ENCODE assay signal across 1 cellular context in genomic region chr13:45464687-45465453, GRCh38.
TF ChIP-seq lines count a peak whose summit lies in the region.

Gene COG3, plus strand, starts transcription at chr13:45464939. Its CDS starts 98 bp downstream, at chr13:45465037.

TF ChIP-seq in HepG2, 621 proteins besides CTCF, POLR2A, EP300 and RAD21 (continued from another document and continues in another):
- TF ChIP-seq, protein P1, sequence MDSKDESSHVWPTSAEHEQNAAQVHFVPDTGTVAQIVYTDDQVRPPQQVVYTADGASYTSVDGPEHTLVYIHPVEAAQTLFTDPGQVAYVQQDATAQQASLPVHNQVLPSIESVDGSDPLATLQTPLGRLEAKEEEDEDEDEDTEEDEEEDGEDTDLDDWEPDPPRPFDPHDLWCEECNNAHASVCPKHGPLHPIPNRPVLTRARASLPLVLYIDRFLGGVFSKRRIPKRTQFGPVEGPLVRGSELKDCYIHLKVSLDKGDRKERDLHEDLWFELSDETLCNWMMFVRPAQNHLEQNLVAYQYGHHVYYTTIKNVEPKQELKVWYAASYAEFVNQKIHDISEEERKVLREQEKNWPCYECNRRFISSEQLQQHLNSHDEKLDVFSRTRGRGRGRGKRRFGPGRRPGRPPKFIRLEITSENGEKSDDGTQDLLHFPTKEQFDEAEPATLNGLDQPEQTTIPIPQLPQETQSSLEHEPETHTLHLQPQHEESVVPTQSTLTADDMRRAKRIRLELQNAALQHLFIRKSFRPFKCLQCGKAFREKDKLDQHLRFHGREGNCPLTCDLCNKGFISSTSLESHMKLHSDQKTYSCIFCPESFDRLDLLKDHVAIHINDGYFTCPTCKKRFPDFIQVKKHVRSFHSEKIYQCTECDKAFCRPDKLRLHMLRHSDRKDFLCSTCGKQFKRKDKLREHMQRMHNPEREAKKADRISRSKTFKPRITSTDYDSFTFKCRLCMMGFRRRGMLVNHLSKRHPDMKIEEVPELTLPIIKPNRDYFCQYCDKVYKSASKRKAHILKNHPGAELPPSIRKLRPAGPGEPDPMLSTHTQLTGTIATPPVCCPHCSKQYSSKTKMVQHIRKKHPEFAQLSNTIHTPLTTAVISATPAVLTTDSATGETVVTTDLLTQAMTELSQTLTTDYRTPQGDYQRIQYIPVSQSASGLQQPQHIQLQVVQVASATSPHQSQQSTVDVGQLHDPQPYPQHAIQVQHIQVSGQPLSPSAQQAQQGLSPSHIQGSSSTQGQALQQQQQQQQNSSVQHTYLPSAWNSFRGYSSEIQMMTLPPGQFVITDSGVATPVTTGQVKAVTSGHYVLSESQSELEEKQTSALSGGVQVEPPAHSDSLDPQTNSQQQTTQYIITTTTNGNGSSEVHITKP (CRISPR knock-in tag; IDR thresholded peaks at IDR 0.05; ENCODE audit: low read depth), result no peak
- TF ChIP-seq FOXP1 (IDR thresholded peaks at IDR 0.05) (peak; percentile 65; the same call in 1 of the 2 replicates), FOXP1 (CRISPR knock-in tag; IDR thresholded peaks at IDR 0.05) (peak; percentile 69), TEF (CRISPR knock-in tag; IDR thresholded peaks at IDR 0.05) (no peak), RXRA (CRISPR knock-in tag; IDR thresholded peaks at IDR 0.05) (peak; percentile 55; the same call in 1 of the 2 replicates), NR2F2 (IDR thresholded peaks at IDR 0.05; ENCODE audit: borderline replicate concordance, low read depth) (no peak), ZNF383 (CRISPR knock-in tag; IDR thresholded peaks at IDR 0.05; ENCODE audit: borderline replicate concordance) (no peak), ZNF207 (IDR thresholded peaks at IDR 0.05; ENCODE audit: borderline replicate concordance) (no peak), NBN (conservative IDR thresholded peaks at IDR 0.05) (no peak), ZNF224 (CRISPR knock-in tag; IDR thresholded peaks at IDR 0.05) (peak; percentile 49; the same call in 1 of the 2 replicates), CENPX (CRISPR knock-in tag; IDR thresholded peaks at IDR 0.05) (no peak), SIN3B (IDR thresholded peaks at IDR 0.05; ENCODE audit: low read length) (no peak; the same call in 1 of the 2 replicates), ZNF484 (CRISPR knock-in tag; IDR thresholded peaks at IDR 0.05; ENCODE audit: borderline replicate concordance, low read depth) (no peak), KDM5B (CRISPR knock-in tag; IDR thresholded peaks at IDR 0.05; ENCODE audit: borderline replicate concordance) (peak; percentile 56; the same call in 1 of the 2 replicates), KAT8 (CRISPR knock-in tag; IDR thresholded peaks at IDR 0.05) (peak; percentile 95), ZNF350 (CRISPR knock-in tag; IDR thresholded peaks at IDR 0.05; ENCODE audit: borderline replicate concordance, low read depth) (no peak; the same call in none of the 2 replicates), TMF1 (CRISPR knock-in tag; IDR thresholded peaks at IDR 0.05; ENCODE audit: low read depth) (no peak; the same call in 1 of the 2 replicates), PAX8 (CRISPR knock-in tag; IDR thresholded peaks at IDR 0.05; ENCODE audit: borderline replicate concordance) (no peak), DPF2 (CRISPR knock-in tag; IDR thresholded peaks at IDR 0.05; ENCODE audit: borderline replicate concordance, low read depth) (no peak), POLR2AphosphoS2 (IDR thresholded peaks at IDR 0.05; ENCODE audit: low read depth, low read length) (no peak), ZNF709 (CRISPR knock-in tag; IDR thresholded peaks at IDR 0.05) (peak; percentile 73), IRF2 (CRISPR knock-in tag; IDR thresholded peaks at IDR 0.05) (peak; percentile 53), WIZ (CRISPR knock-in tag; IDR thresholded peaks at IDR 0.05) (0 out of 2 replicates have a peak, but pooled peaks have one; percentile 84), PBX2 (CRISPR knock-in tag; IDR thresholded peaks at IDR 0.05) (peak; percentile 29; the same call in 1 of the 2 replicates), LRRFIP1 (CRISPR knock-in tag; conservative IDR thresholded peaks at IDR 0.05) (no peak), FOXO4 (CRISPR knock-in tag; conservative IDR thresholded peaks at IDR 0.05) (no peak), TP53 (CRISPR knock-in tag; conservative IDR thresholded peaks at IDR 0.05) (no peak), ZNF276 (CRISPR knock-in tag; IDR thresholded peaks at IDR 0.05; ENCODE audit: low read depth) (0 out of 2 replicates have a peak, but pooled peaks have one; percentile 54), SNAPC4 (CRISPR knock-in tag; IDR thresholded peaks at IDR 0.05) (no peak), CC2D1A (CRISPR knock-in tag; IDR thresholded peaks at IDR 0.05) (no peak), ZNF225 (CRISPR knock-in tag; IDR thresholded peaks at IDR 0.05) (no peak; the same call in 1 of the 2 replicates), TFAP4 (IDR thresholded peaks at IDR 0.05; ENCODE audit: borderline replicate concordance, low read depth) (no peak), HNF4G (IDR thresholded peaks at IDR 0.05; ENCODE audit: borderline replicate concordance, low read depth, low read length) (no peak), HNF4G (CRISPR knock-in tag; IDR thresholded peaks at IDR 0.05; ENCODE audit: borderline replicate concordance, low read depth) (no peak; the same call in 1 of the 2 replicates)
- TF ChIP-seq, protein P2, sequence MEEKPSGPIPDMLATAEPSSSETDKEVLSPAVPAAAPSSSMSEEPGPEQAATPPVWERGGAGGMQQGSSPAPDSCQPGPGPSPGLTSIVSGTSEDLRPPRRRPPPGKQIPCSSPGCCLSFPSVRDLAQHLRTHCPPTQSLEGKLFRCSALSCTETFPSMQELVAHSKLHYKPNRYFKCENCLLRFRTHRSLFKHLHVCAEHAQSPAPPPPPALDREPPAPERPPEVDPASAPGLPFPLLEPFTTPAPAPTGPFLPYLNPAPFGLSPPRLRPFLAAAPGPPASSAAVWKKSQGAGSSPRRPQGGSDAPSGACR (CRISPR knock-in tag; IDR thresholded peaks at IDR 0.05), result no peak
- TF ChIP-seq, protein P3, sequence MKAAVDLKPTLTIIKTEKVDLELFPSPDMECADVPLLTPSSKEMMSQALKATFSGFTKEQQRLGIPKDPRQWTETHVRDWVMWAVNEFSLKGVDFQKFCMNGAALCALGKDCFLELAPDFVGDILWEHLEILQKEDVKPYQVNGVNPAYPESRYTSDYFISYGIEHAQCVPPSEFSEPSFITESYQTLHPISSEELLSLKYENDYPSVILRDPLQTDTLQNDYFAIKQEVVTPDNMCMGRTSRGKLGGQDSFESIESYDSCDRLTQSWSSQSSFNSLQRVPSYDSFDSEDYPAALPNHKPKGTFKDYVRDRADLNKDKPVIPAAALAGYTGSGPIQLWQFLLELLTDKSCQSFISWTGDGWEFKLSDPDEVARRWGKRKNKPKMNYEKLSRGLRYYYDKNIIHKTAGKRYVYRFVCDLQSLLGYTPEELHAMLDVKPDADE (CRISPR knock-in tag; IDR thresholded peaks at IDR 0.05), result no peak
- TF ChIP-seq, protein P4, sequence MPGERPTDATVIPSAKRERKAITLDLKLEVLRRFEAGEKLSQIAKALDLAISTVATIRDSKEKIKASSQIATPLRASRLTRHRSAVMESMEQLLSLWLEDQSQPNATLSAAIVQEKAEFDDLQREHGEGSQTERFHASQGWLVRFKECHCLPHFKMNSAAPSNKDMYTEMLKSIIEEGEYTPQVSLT (CRISPR knock-in tag; IDR thresholded peaks at IDR 0.05; ENCODE audit: borderline replicate concordance, low read depth), result no peak
